In genomic region chr9:130661461-130662098, GRCh38 we compare ENCODE assay signal across 1 cellular context.
TF ChIP-seq lines count a peak whose summit lies in the region.

No MANE protein-coding gene starts in this region.

TF ChIP-seq in A549, 52 proteins besides CTCF, POLR2A, EP300 and RAD21 (continued from another document):
- no peak for TF ChIP-seq MAX (IDR thresholded peaks at IDR 0.05)
- no peak for TF ChIP-seq ELK1 (IDR thresholded peaks at IDR 0.05; ENCODE audit: low read depth, low read length)
- TF ChIP-seq TP53 (CRISPR knock-in tag; IDR thresholded peaks at IDR 0.05): no peak
